Comparison of ENCODE assay signal across 1 cellular context in the genomic region with DNA sequence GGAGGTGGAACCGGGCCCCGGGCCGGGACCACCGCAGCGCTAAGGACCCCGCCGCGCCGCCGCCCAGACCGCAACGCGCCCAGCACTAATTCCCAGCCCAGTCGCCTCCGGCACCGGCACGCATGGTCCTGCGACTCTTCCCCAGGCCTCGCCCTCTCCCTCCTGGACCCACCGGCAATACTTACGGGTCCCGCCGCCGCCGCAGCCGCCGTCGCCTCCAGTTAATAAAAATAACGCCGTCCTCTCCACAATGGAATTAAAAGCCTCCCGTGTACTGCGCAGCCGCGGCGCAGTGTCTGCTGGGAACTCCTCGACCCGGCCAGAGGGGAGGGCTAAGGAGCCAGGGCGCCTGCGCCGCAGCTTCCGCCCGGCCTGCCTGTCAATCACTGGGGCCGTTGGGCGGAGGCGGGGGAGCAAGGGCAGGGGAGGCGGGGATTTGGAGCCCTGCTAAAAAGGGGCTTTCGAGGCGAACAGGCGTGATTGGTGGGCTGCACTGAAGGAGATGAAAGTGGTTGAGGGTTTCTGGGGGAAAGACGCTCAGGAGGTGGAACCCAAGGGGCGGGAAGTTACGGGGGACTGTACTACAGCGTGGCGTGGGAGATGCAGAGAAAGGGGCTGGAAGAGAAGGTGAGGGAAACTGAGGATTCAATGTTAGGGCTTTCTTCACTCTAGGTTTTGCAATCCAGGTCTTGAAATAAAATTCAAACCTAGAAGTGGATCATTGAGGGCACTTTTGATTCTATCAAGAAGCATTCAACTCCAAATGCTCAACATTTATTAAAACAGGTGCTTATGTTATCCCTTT.
TF ChIP-seq lines count a peak whose summit lies in the region.

A gene with protein sequence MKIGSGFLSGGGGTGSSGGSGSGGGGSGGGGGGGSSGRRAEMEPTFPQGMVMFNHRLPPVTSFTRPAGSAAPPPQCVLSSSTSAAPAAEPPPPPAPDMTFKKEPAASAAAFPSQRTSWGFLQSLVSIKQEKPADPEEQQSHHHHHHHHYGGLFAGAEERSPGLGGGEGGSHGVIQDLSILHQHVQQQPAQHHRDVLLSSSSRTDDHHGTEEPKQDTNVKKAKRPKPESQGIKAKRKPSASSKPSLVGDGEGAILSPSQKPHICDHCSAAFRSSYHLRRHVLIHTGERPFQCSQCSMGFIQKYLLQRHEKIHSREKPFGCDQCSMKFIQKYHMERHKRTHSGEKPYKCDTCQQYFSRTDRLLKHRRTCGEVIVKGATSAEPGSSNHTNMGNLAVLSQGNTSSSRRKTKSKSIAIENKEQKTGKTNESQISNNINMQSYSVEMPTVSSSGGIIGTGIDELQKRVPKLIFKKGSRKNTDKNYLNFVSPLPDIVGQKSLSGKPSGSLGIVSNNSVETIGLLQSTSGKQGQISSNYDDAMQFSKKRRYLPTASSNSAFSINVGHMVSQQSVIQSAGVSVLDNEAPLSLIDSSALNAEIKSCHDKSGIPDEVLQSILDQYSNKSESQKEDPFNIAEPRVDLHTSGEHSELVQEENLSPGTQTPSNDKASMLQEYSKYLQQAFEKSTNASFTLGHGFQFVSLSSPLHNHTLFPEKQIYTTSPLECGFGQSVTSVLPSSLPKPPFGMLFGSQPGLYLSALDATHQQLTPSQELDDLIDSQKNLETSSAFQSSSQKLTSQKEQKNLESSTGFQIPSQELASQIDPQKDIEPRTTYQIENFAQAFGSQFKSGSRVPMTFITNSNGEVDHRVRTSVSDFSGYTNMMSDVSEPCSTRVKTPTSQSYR (minus strand): TSS at position 276 of the 805 bp plus-strand sequence. CDS start 331 bp downstream, outside the sequence.

TF ChIP-seq in K562, 482 proteins besides CTCF, POLR2A, EP300 and RAD21 (continued from another document and continues in another):
- TF ChIP-seq HNRNPK (IDR thresholded peaks at IDR 0.05; ENCODE audit: low read depth, low read length, poor library complexity, severe bottlenecking) (no peak), SP2 (IDR thresholded peaks at IDR 0.05; ENCODE audit: extremely low read depth, low read depth, low read length, poor library complexity, severe bottlenecking) (no peak), TOE1 (IDR thresholded peaks at IDR 0.05; ENCODE audit: borderline replicate concordance) (peak; percentile 62; the same call in 1 of the 2 replicates), TOE1 (CRISPR knock-in tag; IDR thresholded peaks at IDR 0.05; ENCODE audit: borderline replicate concordance, low read depth) (no peak), EHMT2 (IDR thresholded peaks at IDR 0.05) (peak; percentile 56), ZBED1 (IDR thresholded peaks at IDR 0.05) (no peak), SIN3A (IDR thresholded peaks at IDR 0.05; ENCODE audit: borderline replicate concordance in 2 of 2, control insufficient read depth in 1 of 2, low read depth in 2 of 2, low read length in 2 of 2) (no peak), MECOM (CRISPR knock-in tag; IDR thresholded peaks at IDR 0.05) (no peak), TFAM (CRISPR knock-in tag; conservative IDR thresholded peaks at IDR 0.05) (no peak), ZNF766 (CRISPR knock-in tag; conservative IDR thresholded peaks at IDR 0.05) (no peak), SOX6 (IDR thresholded peaks at IDR 0.05) (no peak), TAL1 (IDR thresholded peaks at IDR 0.05) (0 out of 2 replicates have a peak, but pooled peaks have one; percentile 5), NELFE (IDR thresholded peaks at IDR 0.05; ENCODE audit: insufficient read depth, insufficient read length) (no peak), SIN3B (IDR thresholded peaks at IDR 0.05; ENCODE audit: low read depth) (no peak), RBFOX2 (IDR thresholded peaks at IDR 0.05; ENCODE audit: low read depth, low read length) (peak; percentile 89), GTF2F1 (IDR thresholded peaks at IDR 0.05; ENCODE audit: low read depth, low read length) (no peak), NR2C1 (IDR thresholded peaks at IDR 0.05) (no peak), NR2C1 (tag; IDR thresholded peaks at IDR 0.05) (no peak), TEAD1 (CRISPR knock-in tag; IDR thresholded peaks at IDR 0.05) (no peak), SAFB2 (IDR thresholded peaks at IDR 0.05; ENCODE audit: borderline replicate concordance, low read depth, low read length, severe bottlenecking) (no peak), ZNF347 (CRISPR knock-in tag; IDR thresholded peaks at IDR 0.05; ENCODE audit: low read depth) (no peak), KLF1 (tag; IDR thresholded peaks at IDR 0.05) (no peak), NFXL1 (CRISPR knock-in tag; IDR thresholded peaks at IDR 0.05) (no peak), ZKSCAN3 (CRISPR knock-in tag; IDR thresholded peaks at IDR 0.05) (no peak), CCAR2 (IDR thresholded peaks at IDR 0.05; ENCODE audit: low read depth, low read length) (no peak), HMG20A (CRISPR knock-in tag; conservative IDR thresholded peaks at IDR 0.05) (no peak), ZNF507 (tag; conservative IDR thresholded peaks at IDR 0.05) (no peak), L3MBTL2 (IDR thresholded peaks at IDR 0.05) (peak; percentile 85), STAT5B (CRISPR knock-in tag; IDR thresholded peaks at IDR 0.05) (no peak), SMAD1 (IDR thresholded peaks at IDR 0.05; ENCODE audit: low read depth, low read length, partially characterized antibody) (no peak), SRSF9 (IDR thresholded peaks at IDR 0.05; ENCODE audit: borderline replicate concordance, low read depth, low read length) (no peak), ZFP30 (CRISPR knock-in tag; IDR thresholded peaks at IDR 0.05; ENCODE audit: borderline replicate concordance) (no peak), ZNF184 (CRISPR knock-in tag; IDR thresholded peaks at IDR 0.05) (no peak), FOXA1 (IDR thresholded peaks at IDR 0.05; ENCODE audit: borderline replicate concordance) (no peak), MCM2 (IDR thresholded peaks at IDR 0.05; ENCODE audit: low read depth) (no peak), PRMT5 (CRISPR knock-in tag; IDR thresholded peaks at IDR 0.05) (no peak), RBM34 (IDR thresholded peaks at IDR 0.05; ENCODE audit: borderline replicate concordance, insufficient read depth, low read length) (no peak), KLF16 (IDR thresholded peaks at IDR 0.05) (no peak), ZNF444 (CRISPR knock-in tag; IDR thresholded peaks at IDR 0.05) (no peak), YBX1 (IDR thresholded peaks at IDR 0.05) (no peak), KAT8 (IDR thresholded peaks at IDR 0.05; ENCODE audit: low read depth) (no peak), KDM5B (IDR thresholded peaks at IDR 0.05; ENCODE audit: insufficient replicate concordance, low read depth, low read length) (no peak), ZNF224 (CRISPR knock-in tag; IDR thresholded peaks at IDR 0.05) (no peak), BRCA1 (IDR thresholded peaks at IDR 0.05) (no peak), BRCA1 (CRISPR knock-in tag; IDR thresholded peaks at IDR 0.05) (no peak), TBL1XR1 (IDR thresholded peaks at IDR 0.05; ENCODE audit: low read length in 2 of 2) (no peak), ATF7 (IDR thresholded peaks at IDR 0.05) (peak; percentile 52), ESRRB (CRISPR knock-in tag; IDR thresholded peaks at IDR 0.05; ENCODE audit: borderline replicate concordance) (no peak), ESRRA (IDR thresholded peaks at IDR 0.05; ENCODE audit: borderline replicate concordance, low read depth) (no peak), PTBP1 (IDR thresholded peaks at IDR 0.05; ENCODE audit: low read depth, low read length) (no peak), CTBP1 (IDR thresholded peaks at IDR 0.05; ENCODE audit: borderline replicate concordance) (no peak), DPF2 (IDR thresholded peaks at IDR 0.05) (peak; percentile 49)
- TF ChIP-seq, protein P1, sequence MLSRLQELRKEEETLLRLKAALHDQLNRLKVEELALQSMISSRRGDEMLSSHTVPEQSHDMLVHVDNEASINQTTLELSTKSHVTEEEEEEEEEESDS (CRISPR knock-in tag; IDR thresholded peaks at IDR 0.05) = no peak
- TF ChIP-seq, protein P2, sequence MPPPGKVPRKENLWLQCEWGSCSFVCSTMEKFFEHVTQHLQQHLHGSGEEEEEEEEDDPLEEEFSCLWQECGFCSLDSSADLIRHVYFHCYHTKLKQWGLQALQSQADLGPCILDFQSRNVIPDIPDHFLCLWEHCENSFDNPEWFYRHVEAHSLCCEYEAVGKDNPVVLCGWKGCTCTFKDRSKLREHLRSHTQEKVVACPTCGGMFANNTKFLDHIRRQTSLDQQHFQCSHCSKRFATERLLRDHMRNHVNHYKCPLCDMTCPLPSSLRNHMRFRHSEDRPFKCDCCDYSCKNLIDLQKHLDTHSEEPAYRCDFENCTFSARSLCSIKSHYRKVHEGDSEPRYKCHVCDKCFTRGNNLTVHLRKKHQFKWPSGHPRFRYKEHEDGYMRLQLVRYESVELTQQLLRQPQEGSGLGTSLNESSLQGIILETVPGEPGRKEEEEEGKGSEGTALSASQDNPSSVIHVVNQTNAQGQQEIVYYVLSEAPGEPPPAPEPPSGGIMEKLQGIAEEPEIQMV (tag; conservative IDR thresholded peaks at IDR 0.05; ENCODE audit: low read depth) = no peak
- TF ChIP-seq, protein P3, sequence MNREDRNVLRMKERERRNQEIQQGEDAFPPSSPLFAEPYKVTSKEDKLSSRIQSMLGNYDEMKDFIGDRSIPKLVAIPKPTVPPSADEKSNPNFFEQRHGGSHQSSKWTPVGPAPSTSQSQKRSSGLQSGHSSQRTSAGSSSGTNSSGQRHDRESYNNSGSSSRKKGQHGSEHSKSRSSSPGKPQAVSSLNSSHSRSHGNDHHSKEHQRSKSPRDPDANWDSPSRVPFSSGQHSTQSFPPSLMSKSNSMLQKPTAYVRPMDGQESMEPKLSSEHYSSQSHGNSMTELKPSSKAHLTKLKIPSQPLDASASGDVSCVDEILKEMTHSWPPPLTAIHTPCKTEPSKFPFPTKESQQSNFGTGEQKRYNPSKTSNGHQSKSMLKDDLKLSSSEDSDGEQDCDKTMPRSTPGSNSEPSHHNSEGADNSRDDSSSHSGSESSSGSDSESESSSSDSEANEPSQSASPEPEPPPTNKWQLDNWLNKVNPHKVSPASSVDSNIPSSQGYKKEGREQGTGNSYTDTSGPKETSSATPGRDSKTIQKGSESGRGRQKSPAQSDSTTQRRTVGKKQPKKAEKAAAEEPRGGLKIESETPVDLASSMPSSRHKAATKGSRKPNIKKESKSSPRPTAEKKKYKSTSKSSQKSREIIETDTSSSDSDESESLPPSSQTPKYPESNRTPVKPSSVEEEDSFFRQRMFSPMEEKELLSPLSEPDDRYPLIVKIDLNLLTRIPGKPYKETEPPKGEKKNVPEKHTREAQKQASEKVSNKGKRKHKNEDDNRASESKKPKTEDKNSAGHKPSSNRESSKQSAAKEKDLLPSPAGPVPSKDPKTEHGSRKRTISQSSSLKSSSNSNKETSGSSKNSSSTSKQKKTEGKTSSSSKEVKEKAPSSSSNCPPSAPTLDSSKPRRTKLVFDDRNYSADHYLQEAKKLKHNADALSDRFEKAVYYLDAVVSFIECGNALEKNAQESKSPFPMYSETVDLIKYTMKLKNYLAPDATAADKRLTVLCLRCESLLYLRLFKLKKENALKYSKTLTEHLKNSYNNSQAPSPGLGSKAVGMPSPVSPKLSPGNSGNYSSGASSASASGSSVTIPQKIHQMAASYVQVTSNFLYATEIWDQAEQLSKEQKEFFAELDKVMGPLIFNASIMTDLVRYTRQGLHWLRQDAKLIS (CRISPR knock-in tag; IDR thresholded peaks at IDR 0.05) = 0 out of 2 replicates have a peak, but pooled peaks have one; percentile 53
- TF ChIP-seq, protein P4, sequence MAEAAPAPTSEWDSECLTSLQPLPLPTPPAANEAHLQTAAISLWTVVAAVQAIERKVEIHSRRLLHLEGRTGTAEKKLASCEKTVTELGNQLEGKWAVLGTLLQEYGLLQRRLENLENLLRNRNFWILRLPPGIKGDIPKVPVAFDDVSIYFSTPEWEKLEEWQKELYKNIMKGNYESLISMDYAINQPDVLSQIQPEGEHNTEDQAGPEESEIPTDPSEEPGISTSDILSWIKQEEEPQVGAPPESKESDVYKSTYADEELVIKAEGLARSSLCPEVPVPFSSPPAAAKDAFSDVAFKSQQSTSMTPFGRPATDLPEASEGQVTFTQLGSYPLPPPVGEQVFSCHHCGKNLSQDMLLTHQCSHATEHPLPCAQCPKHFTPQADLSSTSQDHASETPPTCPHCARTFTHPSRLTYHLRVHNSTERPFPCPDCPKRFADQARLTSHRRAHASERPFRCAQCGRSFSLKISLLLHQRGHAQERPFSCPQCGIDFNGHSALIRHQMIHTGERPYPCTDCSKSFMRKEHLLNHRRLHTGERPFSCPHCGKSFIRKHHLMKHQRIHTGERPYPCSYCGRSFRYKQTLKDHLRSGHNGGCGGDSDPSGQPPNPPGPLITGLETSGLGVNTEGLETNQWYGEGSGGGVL (CRISPR knock-in tag; IDR thresholded peaks at IDR 0.05) = no peak
- TF ChIP-seq, protein P5, sequence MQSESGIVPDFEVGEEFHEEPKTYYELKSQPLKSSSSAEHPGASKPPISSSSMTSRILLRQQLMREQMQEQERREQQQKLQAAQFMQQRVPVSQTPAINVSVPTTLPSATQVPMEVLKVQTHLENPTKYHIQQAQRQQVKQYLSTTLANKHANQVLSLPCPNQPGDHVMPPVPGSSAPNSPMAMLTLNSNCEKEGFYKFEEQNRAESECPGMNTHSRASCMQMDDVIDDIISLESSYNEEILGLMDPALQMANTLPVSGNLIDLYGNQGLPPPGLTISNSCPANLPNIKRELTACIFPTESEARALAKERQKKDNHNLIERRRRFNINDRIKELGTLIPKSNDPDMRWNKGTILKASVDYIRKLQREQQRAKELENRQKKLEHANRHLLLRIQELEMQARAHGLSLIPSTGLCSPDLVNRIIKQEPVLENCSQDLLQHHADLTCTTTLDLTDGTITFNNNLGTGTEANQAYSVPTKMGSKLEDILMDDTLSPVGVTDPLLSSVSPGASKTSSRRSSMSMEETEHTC (IDR thresholded peaks at IDR 0.05) = no peak
- TF ChIP-seq, protein P6, sequence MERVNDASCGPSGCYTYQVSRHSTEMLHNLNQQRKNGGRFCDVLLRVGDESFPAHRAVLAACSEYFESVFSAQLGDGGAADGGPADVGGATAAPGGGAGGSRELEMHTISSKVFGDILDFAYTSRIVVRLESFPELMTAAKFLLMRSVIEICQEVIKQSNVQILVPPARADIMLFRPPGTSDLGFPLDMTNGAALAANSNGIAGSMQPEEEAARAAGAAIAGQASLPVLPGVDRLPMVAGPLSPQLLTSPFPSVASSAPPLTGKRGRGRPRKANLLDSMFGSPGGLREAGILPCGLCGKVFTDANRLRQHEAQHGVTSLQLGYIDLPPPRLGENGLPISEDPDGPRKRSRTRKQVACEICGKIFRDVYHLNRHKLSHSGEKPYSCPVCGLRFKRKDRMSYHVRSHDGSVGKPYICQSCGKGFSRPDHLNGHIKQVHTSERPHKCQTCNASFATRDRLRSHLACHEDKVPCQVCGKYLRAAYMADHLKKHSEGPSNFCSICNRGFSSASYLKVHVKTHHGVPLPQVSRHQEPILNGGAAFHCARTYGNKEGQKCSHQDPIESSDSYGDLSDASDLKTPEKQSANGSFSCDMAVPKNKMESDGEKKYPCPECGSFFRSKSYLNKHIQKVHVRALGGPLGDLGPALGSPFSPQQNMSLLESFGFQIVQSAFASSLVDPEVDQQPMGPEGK (CRISPR knock-in tag; IDR thresholded peaks at IDR 0.05; ENCODE audit: borderline replicate concordance) = no peak
- TF ChIP-seq, protein P7, sequence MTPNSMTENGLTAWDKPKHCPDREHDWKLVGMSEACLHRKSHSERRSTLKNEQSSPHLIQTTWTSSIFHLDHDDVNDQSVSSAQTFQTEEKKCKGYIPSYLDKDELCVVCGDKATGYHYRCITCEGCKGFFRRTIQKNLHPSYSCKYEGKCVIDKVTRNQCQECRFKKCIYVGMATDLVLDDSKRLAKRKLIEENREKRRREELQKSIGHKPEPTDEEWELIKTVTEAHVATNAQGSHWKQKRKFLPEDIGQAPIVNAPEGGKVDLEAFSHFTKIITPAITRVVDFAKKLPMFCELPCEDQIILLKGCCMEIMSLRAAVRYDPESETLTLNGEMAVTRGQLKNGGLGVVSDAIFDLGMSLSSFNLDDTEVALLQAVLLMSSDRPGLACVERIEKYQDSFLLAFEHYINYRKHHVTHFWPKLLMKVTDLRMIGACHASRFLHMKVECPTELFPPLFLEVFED (CRISPR knock-in tag; conservative IDR thresholded peaks at IDR 0.05) = no peak
